15 cellular contexts compared by ENCODE assay signal in the genomic region with DNA sequence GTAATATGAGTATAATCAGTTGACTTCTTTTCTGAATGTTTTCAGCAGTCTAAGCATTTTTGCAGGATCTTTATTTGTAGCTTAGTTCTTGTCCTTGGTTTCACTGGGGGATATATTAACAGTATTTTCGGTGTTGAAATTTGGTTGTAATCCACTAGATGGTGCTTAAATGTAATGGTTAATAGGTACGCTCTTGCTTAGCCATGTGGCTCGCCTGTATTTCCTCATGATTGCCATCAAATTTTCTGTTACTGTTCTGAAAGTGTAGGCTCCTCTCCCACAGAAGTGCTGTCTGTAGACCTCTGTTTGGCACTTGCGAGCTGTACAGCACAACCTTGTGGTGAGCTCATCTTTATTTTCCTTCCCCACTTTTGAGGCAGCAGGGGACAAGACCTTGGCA. TPM values are rescaled to one million over a fixed set of nuclear protein-coding genes. Genes with fewer than 3 reads are reported as not detected.
DNase-seq lines count a peak whose midpoint lies in the region; ATAC-seq and TF ChIP-seq lines count a peak whose summit lies in the region.
"Had no signal": no experiment of that assay in that cellular context is flagged by ENCODE, and none has a peak within 500 bp of the region (broad histone marks: within the 10 kb centered on the region; RNA-seq: fewer than 3 reads in every experiment).

No MANE protein-coding gene starts in this region.

- H3K4me1 Mint-ChIP-seq in activated T-cell treated with anti-CD3 and anti-CD28 coated beads, Interleukin-2, amount 50 U/mL, for 72 hours (ENCODE audit: low read depth): peaks cover 35% of the 10 kb centered on the region
- H3K4me1 Mint-ChIP-seq in T-helper 17 cell: peaks cover 20% of the 10 kb centered on the region
- H3K4me1 Mint-ChIP-seq in naive thymus-derived CD4-positive, alpha-beta T cell: peaks cover 3 to 35% (median 18%) of the 10 kb centered on the region in 7 donors

- TF ChIP-seq CTCF in transverse colon (IDR thresholded peaks at IDR 0.05): no peak

- peak overlapping the region; percentile 35 to 72 for H3K4me3 Mint-ChIP-seq in activated T-cell treated with anti-CD3 and anti-CD28 coated beads, Interleukin-2, amount 50 U/mL, for 72 hours
- H3K4me3 Mint-ChIP-seq in T-helper 17 cell: peak overlapping the region; percentile 63
- peak overlapping the region in 1 of 10 donors; percentile 14 for H3K4me3 Mint-ChIP-seq in naive thymus-derived CD4-positive, alpha-beta T cell
- H3K4me3 Mint-ChIP-seq: naive B cell; stimulated activated naive CD8-positive, alpha-beta T cell treated with anti-CD3 and anti-CD28 coated beads, Interleukin-15, Interleukin-2, amounts not matched to agents 100 ng/mL and 50 ng/mL, for 24 hours had no signal

- H3K4me1 ChIP-seq in naive thymus-derived CD4-positive, alpha-beta T cell (ENCODE audit: control insufficient read depth in 2 of 2, insufficient read depth in 2 of 2, low read length in 2 of 2): peaks cover 0 to 3% of the 10 kb centered on the region in 2 donors
- no peaks in the 10 kb centered on the region for H3K4me1 ChIP-seq in transverse colon

- ATAC-seq in activated T-cell treated with anti-CD3 and anti-CD28 coated beads, Interleukin-2, amount 50 U/mL, for 72 hours (replicated peaks in 1 of 2): peak in 1 of 2 donors; percentile 22
- ATAC-seq in T-helper 17 cell (no peak), GM21529 (IDR thresholded peaks at IDR 0.05; ENCODE audit: unreplicated experiment) (no peak), HG02970 (IDR thresholded peaks at IDR 0.05; ENCODE audit: low FRiP score, unreplicated experiment) (no peak)
- no peak for ATAC-seq in naive thymus-derived CD4-positive, alpha-beta T cell
- ATAC-seq: right cardiac atrium had no signal

- peaks cover 20% of the 10 kb centered on the region for H3K27me3 Mint-ChIP-seq in activated T-cell treated with anti-CD3 and anti-CD28 coated beads, Interleukin-2, amount 50 U/mL, for 72 hours (ENCODE audit: low read depth)
- no peaks in the 10 kb centered on the region for H3K27me3 Mint-ChIP-seq in T-helper 17 cell
- H3K27me3 Mint-ChIP-seq in naive thymus-derived CD4-positive, alpha-beta T cell: no peaks in the 10 kb centered on the region

- no peak for DNase-seq in activated T-cell treated with anti-CD3 and anti-CD28 coated beads, Interleukin-2, amount 50 U/mL, for 72 hours
- DNase-seq in activated T-cell treated with anti-CD3 and anti-CD28 coated beads for 4 hours (no peak), NCI-H146 (lab: John Stamatoyannopoulos, UW) (peak; percentile 8), T-helper 17 cell (no peak), transverse colon (no peak)
- peak in 4 of 9 donors; percentile 17 to 44 (median 32) for DNase-seq in naive thymus-derived CD4-positive, alpha-beta T cell
- DNase-seq: anterior cingulate cortex; kidney; naive B cell; NK-92 treated with Interleukin-12 subunit alpha and Interleukin-12 subunit beta, amount 100 ng/mL, for 24 hours; right cardiac atrium had no signal

- peak overlapping the region; percentile 51 for H3K27ac Mint-ChIP-seq in activated T-cell treated with anti-CD3 and anti-CD28 coated beads, Interleukin-2, amount 50 U/mL, for 72 hours
- H3K27ac Mint-ChIP-seq in T-helper 17 cell: peak overlapping the region; percentile 92
- peak overlapping the region in 8 of 9 donors; percentile 7 to 83 (median 50) for H3K27ac Mint-ChIP-seq in naive thymus-derived CD4-positive, alpha-beta T cell
- H3K27ac Mint-ChIP-seq: stimulated activated naive CD8-positive, alpha-beta T cell treated with anti-CD3 and anti-CD28 coated beads, Interleukin-15, Interleukin-2, amounts not matched to agents 100 ng/mL and 50 ng/mL, for 24 hours had no signal

- CTCF ChIA-PET in naive thymus-derived CD4-positive, alpha-beta T cell (lab: Charles Lee): interaction anchor here (0.6 to 0.7 kb wide), 2 partner anchors 172 to 520 kb away, joined by 3 read pairs; no protein-coding TSS in a partner anchor

- no peaks in the 10 kb centered on the region for H3K27me3 ChIP-seq in naive thymus-derived CD4-positive, alpha-beta T cell (ENCODE audit: control insufficient read depth in 2 of 2, insufficient read depth in 2 of 2, low read length in 2 of 2)
- H3K27me3 ChIP-seq in transverse colon: no peaks in the 10 kb centered on the region

- H3K36me3 ChIP-seq in naive thymus-derived CD4-positive, alpha-beta T cell (ENCODE audit: control insufficient read depth in 2 of 3, insufficient read depth in 3 of 3, low read length in 3 of 3): no peaks in the 10 kb centered on the region
- H3K36me3 ChIP-seq in transverse colon: no peaks in the 10 kb centered on the region

- peaks cover 2% of the 10 kb centered on the region in 2 donors for H3K9me3 Mint-ChIP-seq in activated T-cell treated with anti-CD3 and anti-CD28 coated beads, Interleukin-2, amount 50 U/mL, for 72 hours
- peaks cover 0 to 2% (median 0%) of the 10 kb centered on the region in 11 donors for H3K9me3 Mint-ChIP-seq in naive thymus-derived CD4-positive, alpha-beta T cell
- H3K9me3 Mint-ChIP-seq: stimulated activated naive CD8-positive, alpha-beta T cell treated with anti-CD3 and anti-CD28 coated beads, Interleukin-15, Interleukin-2, amounts not matched to agents 100 ng/mL and 50 ng/mL, for 24 hours had no signal

- TF ChIP-seq POLR2A in transverse colon (IDR thresholded peaks at IDR 0.05): no peak

- POLR2A ChIA-PET in naive thymus-derived CD4-positive, alpha-beta T cell (lab: Charles Lee): no interaction called here

- no peak overlapping the region for H3K27ac ChIP-seq in naive thymus-derived CD4-positive, alpha-beta T cell (ENCODE audit: low read depth, low read length)
- no peak overlapping the region for H3K27ac ChIP-seq in transverse colon

- H3K36me3 Mint-ChIP-seq in activated T-cell treated with anti-CD3 and anti-CD28 coated beads, Interleukin-2, amount 50 U/mL, for 72 hours (ENCODE audit: insufficient read depth in 2 of 2): peaks cover 0 to 1% of the 10 kb centered on the region in 2 donors
- H3K36me3 Mint-ChIP-seq in T-helper 17 cell (ENCODE audit: low read depth): peaks cover 2% of the 10 kb centered on the region
- H3K36me3 Mint-ChIP-seq in naive thymus-derived CD4-positive, alpha-beta T cell: no peaks in the 10 kb centered on the region
- H3K36me3 Mint-ChIP-seq: naive B cell had no signal

- intact Hi-C loops in naive thymus-derived CD4-positive, alpha-beta T cell (cut with micrococcal nuclease): loop anchor here (1.0 to 10.0 kb wide), 7 partner anchors 158 to 742 kb away; a partner anchor contains a TSS
- intact Hi-C loops in transverse colon (cut with DNase I; ENCODE audit: low total_unique reads): no loop called here

- in situ Hi-C loops in transverse colon (cut with MboI; ENCODE audit: low pct_ligation_motif_present in 1 of 4, low pct_unique_long_range_greater_than_20kb in 1 of 4, low sequenced_read_pairs in 3 of 4): no loop called here

- no peak overlapping the region for H3K4me3 ChIP-seq in naive thymus-derived CD4-positive, alpha-beta T cell (ENCODE audit: low read length)
- H3K4me3 ChIP-seq in transverse colon: no peak overlapping the region

- 84% methylated on average over 4 of the region's 4 CpGs; no CpG with 5 or more reads in 1 of the 2 donors for WGBS in transverse colon (ENCODE audit: low coverage in 1 of 2), 2 donors

- TF ChIP-seq EP300 in transverse colon (IDR thresholded peaks at IDR 0.05; ENCODE audit: low read depth): no peak

- H3K9me3 ChIP-seq in T-helper 17 cell (ENCODE audit: control insufficient read depth, low read length, poor library complexity, severe bottlenecking) (no peaks in the 10 kb centered on the region), transverse colon (no peaks in the 10 kb centered on the region)
- no peaks in the 10 kb centered on the region for H3K9me3 ChIP-seq in naive thymus-derived CD4-positive, alpha-beta T cell (ENCODE audit: control insufficient read depth in 2 of 3, low read length in 3 of 3)

RNA-seq across cellular contexts. Expression of a gene that starts 3.9 kb away (rescaled TPM):
- 10 to 100 TPM; 29.4 to 31.0 TPM for total RNA-seq in activated T-cell treated with anti-CD3 and anti-CD28 coated beads, Interleukin-2, amount 50 U/mL, for 72 hours
- total RNA-seq in T-helper 17 cell: 10 to 100 TPM in 1 of 2 donors, 1 to 10 TPM in 1; 8.2 to 11.8 TPM
- total RNA-seq in naive thymus-derived CD4-positive, alpha-beta T cell: 10 to 100 TPM in 2 of 5 experiments, 1 to 10 TPM in 3; 7.5 to 12.6 (median 9.7) TPM
- 10 to 100 TPM; 16.7 to 16.9 TPM for polyA plus RNA-seq in naive thymus-derived CD4-positive, alpha-beta T cell
- total RNA-seq in transverse colon: 10 to 100 TPM in 3 of 4 donors, not detected in 1; 12.0 to 16.2 (median 14.5) TPM
- total RNA-seq: G401 had no signal
